5 cellular contexts compared by ENCODE assay signal in genomic region chr13:70571221-70571620, GRCh38.
"Had no signal": no experiment of that assay in that cellular context is flagged by ENCODE, and none has a peak within 500 bp of the region (broad histone marks: within the 10 kb centered on the region; RNA-seq: fewer than 3 reads in every experiment).

No MANE protein-coding gene starts in this region.

- ATAC-seq: K562 had no signal

- DNase-seq: IMR-90, KBM-7 had no signal

- H3K4me3 ChIP-seq: K562 had no signal

- FAIRE-seq: HTR-8/SVneo, K562 had no signal

- H3K27ac ChIP-seq: HL-60 had no signal
